Comparison of ENCODE assay signal across 10 cellular contexts in the genomic region with DNA sequence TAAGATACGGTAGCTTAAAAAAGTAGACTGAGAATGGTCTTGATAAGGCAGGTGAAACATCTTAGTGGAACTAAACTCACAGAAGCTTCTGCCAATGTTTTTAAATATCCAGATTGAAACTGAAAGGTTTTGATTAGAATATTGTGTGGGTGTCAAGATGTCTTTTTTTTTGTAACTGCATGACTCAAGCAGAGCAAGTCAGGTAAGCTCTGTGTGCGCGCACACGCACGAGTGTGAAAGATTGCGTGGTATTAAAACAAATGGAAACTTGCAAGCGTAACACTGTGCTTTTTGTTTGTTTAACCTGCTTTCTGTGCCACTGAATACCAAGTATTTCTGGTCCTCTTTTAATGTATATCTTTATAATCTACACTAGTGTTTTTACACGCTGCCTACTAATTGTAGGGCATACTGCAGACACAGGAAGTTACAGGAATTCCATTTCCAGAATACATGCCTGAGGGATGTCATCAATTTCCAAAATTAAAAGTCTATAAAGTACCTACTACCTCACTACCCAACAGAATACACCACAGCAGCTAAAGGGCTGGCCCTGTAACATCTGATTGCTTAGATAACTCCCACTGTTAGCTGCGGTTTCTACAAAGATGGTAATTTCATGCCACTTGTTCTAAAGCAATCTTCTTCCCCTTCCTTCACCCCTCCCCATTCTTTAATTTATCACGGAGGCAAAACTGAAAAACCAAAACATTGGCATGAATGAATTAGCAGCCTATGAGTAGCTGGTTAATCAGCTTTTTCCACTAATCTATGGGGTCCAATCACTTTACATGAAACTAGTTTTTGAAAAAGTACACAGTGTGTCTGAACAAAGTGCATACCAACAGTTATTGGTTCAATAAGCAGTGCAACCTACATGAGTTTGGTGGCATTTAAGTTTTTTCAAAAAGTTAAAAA.
DNase-seq lines count a peak whose midpoint lies in the region; ATAC-seq lines count a peak whose summit lies in the region.
"Had no signal": no experiment of that assay in that cellular context is flagged by ENCODE, and none has a peak within 500 bp of the region (broad histone marks: within the 10 kb centered on the region; RNA-seq: fewer than 3 reads in every experiment).

No MANE protein-coding gene starts in this region.

- H3K9me3 Mint-ChIP-seq in activated T-cell treated with anti-CD3 and anti-CD28 coated beads, Interleukin-2, amount 50 U/mL, for 72 hours: no peaks in the 10 kb centered on the region

- peak overlapping the region; percentile 76 for H3K27ac Mint-ChIP-seq in activated T-cell treated with anti-CD3 and anti-CD28 coated beads, Interleukin-2, amount 50 U/mL, for 72 hours

- H3K36me3 Mint-ChIP-seq in activated T-cell treated with anti-CD3 and anti-CD28 coated beads, Interleukin-2, amount 50 U/mL, for 72 hours (ENCODE audit: insufficient read depth in 2 of 2): peaks cover 2 to 21% of the 10 kb centered on the region in 2 donors

- no peaks in the 10 kb centered on the region for H3K27me3 Mint-ChIP-seq in activated T-cell treated with anti-CD3 and anti-CD28 coated beads, Interleukin-2, amount 50 U/mL, for 72 hours (ENCODE audit: low read depth)

- H3K4me3 Mint-ChIP-seq in activated T-cell treated with anti-CD3 and anti-CD28 coated beads, Interleukin-2, amount 50 U/mL, for 72 hours: peak overlapping the region; percentile 64 to 81

- intact Hi-C loops in cardiac septum (cut with DNase I): no loop called here

- ATAC-seq in GM18868 (IDR thresholded peaks at IDR 0.05; ENCODE audit: unreplicated experiment): peak; percentile 83
- ATAC-seq in HG03439 (IDR thresholded peaks at IDR 0.05; ENCODE audit: unreplicated experiment): peak; percentile 74
- peak; percentile 85 to 87 for ATAC-seq in activated T-cell treated with anti-CD3 and anti-CD28 coated beads, Interleukin-2, amount 50 U/mL, for 72 hours (replicated peaks in 1 of 2)
- no peak for ATAC-seq in GM19467 (IDR thresholded peaks at IDR 0.05; ENCODE audit: unreplicated experiment)

- H3K4me1 Mint-ChIP-seq in activated T-cell treated with anti-CD3 and anti-CD28 coated beads, Interleukin-2, amount 50 U/mL, for 72 hours (ENCODE audit: low read depth): peaks cover 88% of the 10 kb centered on the region

- peak; percentile 40 to 61 for DNase-seq in activated T-cell treated with anti-CD3 and anti-CD28 coated beads, Interleukin-2, amount 50 U/mL, for 72 hours
- peak; percentile 54 for DNase-seq in stimulated activated CD4-positive, alpha-beta T cell treated with anti-CD3 and anti-CD28 coated beads, Interleukin-1b, Interleukin-23, amount 100 ng/mL, for 48 hours
- no peak for DNase-seq in cardiac septum (ENCODE audit: low spot score)
- DNase-seq in C1 segment of cervical spinal cord (lab: John Stamatoyannopoulos, UW): no peak
- no peak for DNase-seq in COLO668 (lab: John Stamatoyannopoulos, UW; ENCODE audit: unreplicated experiment)
- DNase-seq: adrenal gland, NCI-H774 had no signal

Comparison
In these comparisons a context has a peak if more than half of its experiments do, and no peak if none do; other contexts are left out.
1. DNase-seq: peak in activated T-cell treated with anti-CD3 and anti-CD28 coated beads, Interleukin-2, amount 50 U/mL, for 72 hours (2 of 2) and stimulated activated CD4-positive, alpha-beta T cell treated with anti-CD3 and anti-CD28 coated beads, Interleukin-1b, Interleukin-23, amount 100 ng/mL, for 48 hours (single experiment); none in cardiac septum (single experiment), C1 segment of cervical spinal cord (0 of 14) and COLO668 (single experiment).